In genomic region chr7:100673942-100674431, GRCh38 we compare ENCODE assay signal across 1 cellular context.
TF ChIP-seq lines count a peak whose summit lies in the region.

No MANE protein-coding gene starts in this region.

TF ChIP-seq in HepG2, 621 proteins besides CTCF, POLR2A, EP300 and RAD21 (continued from another document):
- TF ChIP-seq UBTF (CRISPR knock-in tag; IDR thresholded peaks at IDR 0.05) (peak; percentile 4; the same call in 1 of the 2 replicates), ZNF891 (CRISPR knock-in tag; IDR thresholded peaks at IDR 0.05) (peak; percentile 12; the same call in 1 of the 2 replicates), PHF8 (CRISPR knock-in tag; IDR thresholded peaks at IDR 0.05) (peak; percentile 26; the same call in 1 of the 2 replicates), ZNF446 (CRISPR knock-in tag; IDR thresholded peaks at IDR 0.05) (peak; percentile 55; the same call in 1 of the 2 replicates), ZNF138 (CRISPR knock-in tag; IDR thresholded peaks at IDR 0.05; ENCODE audit: low read depth) (no peak), ZFAT (CRISPR knock-in tag; conservative IDR thresholded peaks at IDR 0.05) (no peak), BATF2 (CRISPR knock-in tag; IDR thresholded peaks at IDR 0.05) (0 out of 2 replicates have a peak, but pooled peaks have one; percentile 59), ZNF276 (CRISPR knock-in tag; IDR thresholded peaks at IDR 0.05; ENCODE audit: low read depth) (no peak), ZNF644 (CRISPR knock-in tag; IDR thresholded peaks at IDR 0.05; ENCODE audit: low read depth) (no peak), TMF1 (CRISPR knock-in tag; IDR thresholded peaks at IDR 0.05; ENCODE audit: low read depth) (no peak), ELF4 (CRISPR knock-in tag; IDR thresholded peaks at IDR 0.05; ENCODE audit: borderline replicate concordance) (no peak)
